Comparison of ENCODE assay signal across 20 cellular contexts in the genomic region with DNA sequence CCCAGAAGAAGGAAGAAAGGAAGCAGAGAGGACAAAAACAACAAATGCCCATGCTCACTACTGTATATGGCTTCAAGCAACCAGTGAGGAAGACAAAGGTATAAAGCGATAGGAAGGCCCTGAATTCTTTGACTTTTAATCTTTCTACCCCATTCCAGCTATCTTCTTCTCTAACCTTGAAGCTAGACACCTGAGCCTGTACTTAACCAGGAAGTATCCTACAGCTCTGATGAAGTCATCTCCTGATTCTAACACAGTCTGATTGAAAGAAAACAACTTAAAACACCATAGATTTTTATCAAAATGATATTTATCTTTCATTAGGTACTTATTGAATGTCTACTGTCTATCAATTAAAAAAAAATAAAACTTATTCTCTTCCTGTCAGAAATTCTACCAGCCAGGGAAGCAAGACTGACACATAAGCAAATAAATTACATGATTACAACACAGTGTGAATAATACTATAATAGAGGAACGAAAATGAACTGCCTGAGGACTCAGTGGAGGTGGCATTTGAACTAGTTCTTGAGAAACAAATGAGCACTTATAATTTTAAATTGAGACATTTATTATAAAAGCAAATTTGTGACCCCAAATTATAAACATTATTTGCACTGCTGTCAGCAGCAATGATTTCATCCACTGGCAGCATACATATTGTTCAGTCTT.
A peak's percentile ranks its signal among the peaks of the same experiment; 100 is the strongest.
DNase-seq lines count a peak whose midpoint lies in the region; ATAC-seq, FAIRE-seq and TF ChIP-seq lines count a peak whose summit lies in the region.
"Had no signal": no experiment of that assay in that cellular context is flagged by ENCODE, and none has a peak within 500 bp of the region (broad histone marks: within the 10 kb centered on the region; RNA-seq: fewer than 3 reads in every experiment).

No MANE protein-coding gene starts in this region.

- intact Hi-C loops in Panc1 (cut with micrococcal nuclease; ENCODE audit: unreplicated experiment) = no loop called here

- in situ Hi-C loops in Panc1 (cut with HindIII; ENCODE audit: low pct_unique_long_range_greater_than_20kb, low sequenced_read_pairs) = no loop called here

- H3K36me3 ChIP-seq in Panc1 (ENCODE audit: control insufficient read depth, insufficient read depth, low read length) = no peaks in the 10 kb centered on the region
- H3K36me3 ChIP-seq in iPS-20b (ENCODE audit: insufficient read depth, low read depth, low read length) = no peaks in the 10 kb centered on the region
- H3K36me3 ChIP-seq: WERI-Rb-1 had no signal

- TF ChIP-seq POLR2A in GM12891 (IDR thresholded peaks at IDR 0.05; ENCODE audit: low read depth, low read length) = no peak

- H3K27me3 ChIP-seq in Panc1 (ENCODE audit: control insufficient read depth, insufficient read depth, low read length) (no peaks in the 10 kb centered on the region), iPS-20b (ENCODE audit: insufficient read depth, low read length) (no peaks in the 10 kb centered on the region)
- H3K27me3 ChIP-seq: dorsolateral prefrontal cortex had no signal

- POLR2A ChIA-PET in Panc1 (lab: Charles Lee) = no interaction called here

- H3K27ac ChIP-seq in Panc1 (ENCODE audit: low read length) (peak overlapping the region; percentile 68), iPS-20b (ENCODE audit: low read length) (peak overlapping the region; percentile 12)
- H3K27ac ChIP-seq: dorsolateral prefrontal cortex, WERI-Rb-1 had no signal

- no peak overlapping the region for H3K9ac ChIP-seq in iPS-20b (ENCODE audit: low read depth, low read length)

- H3K4me3 ChIP-seq in Panc1 (ENCODE audit: low read depth in 2 of 2, low read length in 2 of 2) (no peak overlapping the region), iPS-20b (ENCODE audit: low read length) (no peak overlapping the region)
- H3K4me3 ChIP-seq: dorsolateral prefrontal cortex had no signal

- H3K9me3 ChIP-seq in Panc1 (ENCODE audit: control insufficient read depth, insufficient read depth, low read depth, low read length) (no peaks in the 10 kb centered on the region; the same call in 1 of the 2 replicates), iPS-20b (ENCODE audit: insufficient read depth, low read depth, low read length) (no peaks in the 10 kb centered on the region)

- no peaks in the 10 kb centered on the region; the same call in 1 of the 2 replicates for H3K4me1 ChIP-seq in Panc1 (ENCODE audit: control insufficient read depth, insufficient read depth, low read length)
- peaks cover 30% of the 10 kb centered on the region for H3K4me1 ChIP-seq in iPS-20b (ENCODE audit: insufficient read depth, low read length)

- CTCF ChIA-PET in Panc1 (lab: Charles Lee) = no interaction called here

- FAIRE-seq in GM12891 (lab: Jason Lieb, UNC) = no peak
- FAIRE-seq: urothelium cell line had no signal

- no peak for TF ChIP-seq CTCF in Panc1 (IDR thresholded peaks at IDR 0.05)

- BruUV-seq in Panc1 (replicated peaks; lab: Mats Ljungman, UMichigan) = no TSS peak

- DNase-seq in SIG-M5 treated with dmso at 0.1 percent for 504 hours (lab: John Stamatoyannopoulos, UW; ENCODE audit: unreplicated experiment) (peak; percentile 25), SIG-M5 (lab: John Stamatoyannopoulos, UW) (no peak), Panc1 (ENCODE audit: low read depth, low spot score) (no peak), C1 segment of cervical spinal cord (lab: John Stamatoyannopoulos, UW) (no peak), anterior cingulate cortex (lab: John Stamatoyannopoulos, UW) (no peak), GM12891 (ENCODE audit: insufficient read length, low spot score) (no peak)
- no peak for DNase-seq in stimulated activated CD4-positive, alpha-beta T cell treated with anti-CD3 and anti-CD28 coated beads, Interleukin-2, amount 100 ng/mL, for 48 hours
- DNase-seq: ACHN; activated CD4-positive, alpha-beta T cell treated with anti-CD3 and anti-CD28 coated beads, Interleukin-2, amount 50 U/mL, for 48 hours; activated T-cell treated with anti-CD3 and anti-CD28 coated beads, Interleukin-2, amount 50 U/mL, for 4 hours; CD8-positive, alpha-beta T cell; dorsolateral prefrontal cortex; head of caudate nucleus; NCI-H774; retina; Right ventricle myocardium superior; WERI-Rb-1 had no signal

- ATAC-seq in Panc1 = no peak
- ATAC-seq: activated naive CD4-positive, alpha-beta T cell treated with anti-CD3 and anti-CD28 coated beads, Interleukin-2, amount 50 U/mL, for 72 hours; activated T-cell treated with anti-CD3 and anti-CD28 coated beads, Interleukin-2, amount 50 U/mL, for 4 hours; CD8-positive, alpha-beta T cell had no signal

TF ChIP-seq in GM12891, 5 proteins besides CTCF, POLR2A, EP300 and RAD21:
- TF ChIP-seq TAF1 (IDR thresholded peaks at IDR 0.05; ENCODE audit: low read depth, low read length) (no peak), POU2F2 (IDR thresholded peaks at IDR 0.05; ENCODE audit: low read depth, low read length) (no peak), POLR2AphosphoS5 (IDR thresholded peaks at IDR 0.05; ENCODE audit: low read depth, low read length) (no peak), PAX5 (IDR thresholded peaks at IDR 0.05; ENCODE audit: insufficient read depth, low read length, severe bottlenecking) (no peak), SPI1 (IDR thresholded peaks at IDR 0.05; ENCODE audit: low read depth, low read length) (no peak)
